ENCODE assay signal across 1 cellular context in genomic region chr3:49018707-49019006, GRCh38.
TF ChIP-seq lines count a peak whose summit lies in the region.

No MANE protein-coding gene starts in this region.

TF ChIP-seq in H1, 55 proteins besides CTCF, POLR2A, EP300 and RAD21:
- TF ChIP-seq SRF (IDR thresholded peaks at IDR 0.05; ENCODE audit: low read depth, low read length) (no peak), USF2 (IDR thresholded peaks at IDR 0.05; ENCODE audit: low read length) (no peak), MAFK (IDR thresholded peaks at IDR 0.05; ENCODE audit: low read depth, low read length) (no peak), TAF1 (IDR thresholded peaks at IDR 0.05; ENCODE audit: low read depth, low read length) (no peak), GTF2F1 (IDR thresholded peaks at IDR 0.05; ENCODE audit: borderline replicate concordance, low read depth, low read length) (no peak)
TF ChIP-seq in H1: peak in this region for 0.
